Comparison of ENCODE assay signal across 23 cellular contexts in the genomic region with DNA sequence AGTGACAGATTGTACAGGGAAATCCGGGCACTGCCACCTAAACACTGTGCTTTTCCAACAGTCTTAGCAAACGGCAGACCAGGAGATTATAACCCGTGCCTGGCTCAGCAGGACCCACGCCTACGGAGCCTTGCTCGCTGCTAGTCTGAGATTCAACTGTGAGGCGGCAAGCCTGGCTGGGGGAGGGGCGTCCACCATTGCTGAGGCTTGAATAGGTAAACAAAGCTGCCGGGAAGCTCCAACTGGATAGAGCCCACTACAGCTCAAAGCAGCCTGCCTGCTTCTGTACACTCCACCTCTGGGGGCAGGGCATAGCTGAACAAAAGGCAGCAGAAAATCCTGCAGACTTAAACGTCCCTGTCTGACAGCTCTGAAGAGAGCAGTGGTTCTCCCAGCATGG. TPM values are rescaled to one million over a fixed set of nuclear protein-coding genes. Genes with fewer than 3 reads are reported as not detected.
"Had no signal": no experiment of that assay in that cellular context is flagged by ENCODE, and none has a peak within 500 bp of the region (broad histone marks: within the 10 kb centered on the region; RNA-seq: fewer than 3 reads in every experiment).

No MANE protein-coding gene starts in this region.

- H3K4me3 Mint-ChIP-seq: activated CD8-positive, alpha-beta T cell treated with anti-CD3 and anti-CD28 coated beads, Interleukin-2, amount 10 ng/mL, durations not matched to agents 7 days and 5 days; activated naive CD8-positive, alpha-beta T cell treated with anti-CD3 and anti-CD28 coated beads, Interleukin-2, amount 50 U/mL, for 24 hours; activated T-helper 1 cell treated with anti-CD3 and anti-CD28 coated beads, Interleukin-12 subunit alpha, Interleukin-12 subunit beta, Interleukin-2, Interleukin-4 antibody, amounts not matched to agents 30 ng/mL and 10 ng/mL and 1 ng/mL, durations not matched to agents 14 hours and 24 hours and 36 hours; endodermal cell; nephron progenitor cell had no signal

- H3K4me1 Mint-ChIP-seq: activated naive CD8-positive, alpha-beta T cell treated with anti-CD3 and anti-CD28 coated beads, Interleukin-2, amount 50 U/mL, for 24 hours; endodermal cell; nephron progenitor cell had no signal

- H3K9me3 Mint-ChIP-seq: activated naive CD8-positive, alpha-beta T cell treated with anti-CD3 and anti-CD28 coated beads, Interleukin-2, amount 50 U/mL, for 24 hours; activated T-helper 1 cell treated with anti-CD3 and anti-CD28 coated beads, Interleukin-12 subunit alpha, Interleukin-12 subunit beta, Interleukin-2, Interleukin-4 antibody, amounts not matched to agents 30 ng/mL and 10 ng/mL and 1 ng/mL, durations not matched to agents 14 hours and 24 hours and 36 hours had no signal

- ATAC-seq: activated CD8-positive, alpha-beta T cell treated with anti-CD3 and anti-CD28 coated beads, Interleukin-2, amount 10 ng/mL, durations not matched to agents 7 days and 5 days; activated naive CD8-positive, alpha-beta T cell treated with anti-CD3 and anti-CD28 coated beads, Interleukin-2, amount 50 U/mL, for 24 hours; left ventricle myocardium superior had no signal

- H3K27me3 ChIP-seq: ascending aorta, stomach, uterus had no signal

- H3K9me3 ChIP-seq: ascending aorta, stomach, thoracic aorta, uterus had no signal

- H3K27ac Mint-ChIP-seq: activated CD8-positive, alpha-beta T cell treated with anti-CD3 and anti-CD28 coated beads, Interleukin-2, amount 10 ng/mL, durations not matched to agents 7 days and 5 days; activated naive CD8-positive, alpha-beta T cell treated with anti-CD3 and anti-CD28 coated beads, Interleukin-2, amount 50 U/mL, for 24 hours; activated T-helper 1 cell treated with anti-CD3 and anti-CD28 coated beads, Interleukin-12 subunit alpha, Interleukin-12 subunit beta, Interleukin-2, Interleukin-4 antibody, amounts not matched to agents 30 ng/mL and 10 ng/mL and 1 ng/mL, durations not matched to agents 14 hours and 24 hours and 36 hours; endodermal cell; nephron progenitor cell had no signal

- H3K4me1 ChIP-seq: ascending aorta, parathyroid adenoma, uterus had no signal

- H3K27ac ChIP-seq: ascending aorta, hepatocyte, parathyroid adenoma, skin epidermis, stomach, thoracic aorta, uterus, VCaP had no signal

- H3K4me3 ChIP-seq: ascending aorta, hepatocyte, skin epidermis, stomach, thoracic aorta, uterus had no signal

- DNase-seq: activated CD4-positive, alpha-beta T cell treated with anti-CD3 and anti-CD28 coated beads for 48 hours; activated CD8-positive, alpha-beta memory T cell treated with anti-CD3 and anti-CD28 coated beads, Interleukin-2, amount 50 U/mL, for 48 hours; activated CD8-positive, alpha-beta T cell treated with anti-CD3 and anti-CD28 coated beads, Interleukin-2, amount 10 ng/mL, durations not matched to agents 7 days and 5 days; activated naive CD4-positive, alpha-beta T cell treated with Interleukin-2 at 50 U/mL for 16 hours; activated naive CD8-positive, alpha-beta T cell treated with anti-CD3 and anti-CD28 coated beads, Interleukin-2, amount 50 U/mL, for 24 hours; endodermal cell; left ventricle myocardium superior; mesenchymal stem cell; nephron progenitor cell; stomach; uterus had no signal

- H3K36me3 ChIP-seq: ascending aorta, stomach, thoracic aorta, uterus had no signal

RNA-seq across cellular contexts. Expression of a gene that starts 13.3 kb away (rescaled TPM):
- total RNA-seq: activated CD8-positive, alpha-beta T cell treated with anti-CD3 and anti-CD28 coated beads, Interleukin-2, amount 10 ng/mL, durations not matched to agents 7 days and 5 days; activated T-helper 1 cell treated with anti-CD3 and anti-CD28 coated beads, Interleukin-12 subunit alpha, Interleukin-12 subunit beta, Interleukin-2, Interleukin-4 antibody, amounts not matched to agents 30 ng/mL and 10 ng/mL and 1 ng/mL, durations not matched to agents 14 hours and 24 hours and 36 hours; ascending aorta; bronchial epithelial cell; chondrocyte; dermis microvascular lymphatic vessel endothelial cell; endodermal cell; kidney epithelial cell; left ventricle myocardium superior; stomach; thoracic aorta; uterus had no signal
- polyA plus RNA-seq: esophagus, hepatocyte, stomach had no signal

RNA-seq across cellular contexts. Expression of a gene that starts 49.2 kb away (rescaled TPM):
- total RNA-seq: activated CD8-positive, alpha-beta T cell treated with anti-CD3 and anti-CD28 coated beads, Interleukin-2, amount 10 ng/mL, durations not matched to agents 7 days and 5 days; activated T-helper 1 cell treated with anti-CD3 and anti-CD28 coated beads, Interleukin-12 subunit alpha, Interleukin-12 subunit beta, Interleukin-2, Interleukin-4 antibody, amounts not matched to agents 30 ng/mL and 10 ng/mL and 1 ng/mL, durations not matched to agents 14 hours and 24 hours and 36 hours; ascending aorta; bronchial epithelial cell; chondrocyte; dermis microvascular lymphatic vessel endothelial cell; endodermal cell; kidney epithelial cell; left ventricle myocardium superior; stomach; thoracic aorta; uterus had no signal
- polyA plus RNA-seq: esophagus, hepatocyte, stomach had no signal

RNA-seq across cellular contexts. Expression of a gene that starts 49.9 kb away (rescaled TPM):
- total RNA-seq: activated CD8-positive, alpha-beta T cell treated with anti-CD3 and anti-CD28 coated beads, Interleukin-2, amount 10 ng/mL, durations not matched to agents 7 days and 5 days; activated T-helper 1 cell treated with anti-CD3 and anti-CD28 coated beads, Interleukin-12 subunit alpha, Interleukin-12 subunit beta, Interleukin-2, Interleukin-4 antibody, amounts not matched to agents 30 ng/mL and 10 ng/mL and 1 ng/mL, durations not matched to agents 14 hours and 24 hours and 36 hours; ascending aorta; bronchial epithelial cell; chondrocyte; dermis microvascular lymphatic vessel endothelial cell; endodermal cell; hepatocyte; kidney epithelial cell; left ventricle myocardium superior; stomach; thoracic aorta; uterus had no signal
- polyA plus RNA-seq: esophagus, hepatocyte, stomach had no signal
